ENCODE assay signal across 25 cellular contexts in the genomic region with DNA sequence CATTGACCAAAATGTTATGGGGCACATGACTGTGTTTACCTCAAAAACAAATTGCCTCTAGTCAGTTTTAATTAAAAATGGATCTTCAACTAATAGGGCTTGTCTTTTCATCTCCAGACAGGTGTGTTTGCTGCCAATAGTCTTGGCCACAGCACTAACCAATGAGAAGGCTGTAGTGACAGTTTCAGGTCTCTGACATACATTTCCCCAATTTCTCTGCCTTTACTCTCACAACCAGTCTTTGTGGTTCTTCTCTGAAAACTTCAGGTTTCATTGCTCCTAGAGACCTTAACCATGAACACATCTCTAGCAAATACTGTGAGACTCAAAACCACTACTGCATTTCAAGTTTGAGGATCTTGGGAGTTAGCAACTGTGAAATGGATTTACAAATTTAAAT. TPM values are rescaled to one million over a fixed set of nuclear protein-coding genes. Genes with fewer than 3 reads are reported as not detected.
DNase-seq lines count a peak whose midpoint lies in the region; ATAC-seq and TF ChIP-seq lines count a peak whose summit lies in the region.
"Had no signal": no experiment of that assay in that cellular context is flagged by ENCODE, and none has a peak within 500 bp of the region (broad histone marks: within the 10 kb centered on the region; RNA-seq: fewer than 3 reads in every experiment).

No MANE protein-coding gene starts in this region.

- H3K27me3 ChIP-seq in H7 (ENCODE audit: control insufficient read depth, insufficient read depth, low read length) (peaks cover 23% of the 10 kb centered on the region), BE2C (no peaks in the 10 kb centered on the region)
- H3K27me3 ChIP-seq in effector memory CD4-positive, alpha-beta T cell (replicated peaks; ENCODE audit: control insufficient read depth, insufficient read depth, low read length, poor library complexity, severe bottlenecking), result no peaks in the 10 kb centered on the region
- H3K27me3 ChIP-seq: MG63, SJSA1 had no signal

- H3K36me3 ChIP-seq in H7 (replicated peaks; ENCODE audit: control insufficient read depth, insufficient read depth, low read length) (no peaks in the 10 kb centered on the region), BE2C (no peaks in the 10 kb centered on the region)
- no peaks in the 10 kb centered on the region for H3K36me3 ChIP-seq in effector memory CD4-positive, alpha-beta T cell (ENCODE audit: control insufficient read depth, insufficient read depth, low read length)
- H3K36me3 ChIP-seq: heart right ventricle, MG63, SJSA1 had no signal

- DNase-seq in GM12865 (ENCODE audit: low read depth) (peak; percentile 64), H7 (no peak), NK-92 (lab: John Stamatoyannopoulos, UW; ENCODE audit: unreplicated experiment) (no peak), BE2C (no peak)
- DNase-seq in effector memory CD4-positive, alpha-beta T cell, result no peak
- DNase-seq: activated CD8-positive, alpha-beta memory T cell treated with anti-CD3 and anti-CD28 coated beads, Interleukin-2, amount 10 ng/mL, durations not matched to agents 7 days and 5 days; activated effector memory CD4-positive, alpha-beta T cell treated with Interleukin-2 at 50 U/mL for 16 hours; amniotic stem cell; central memory CD4-positive, alpha-beta T cell; DMS53; heart right ventricle; MG63; naive thymus-derived CD8-positive, alpha-beta T cell; NCI-H187 treated with DMSO at 0.1 percent for 48 hours; NCI-H524; OCI-M1; posterior cingulate gyrus had no signal

- no peaks in the 10 kb centered on the region for H3K9me3 ChIP-seq in effector memory CD4-positive, alpha-beta T cell (ENCODE audit: control insufficient read depth, low read length)
- no peaks in the 10 kb centered on the region; the same call in 1 of the 2 replicates for H3K9me3 ChIP-seq in BE2C
- H3K9me3 ChIP-seq: MG63, SJSA1 had no signal

- no peaks in the 10 kb centered on the region for H3K4me1 ChIP-seq in effector memory CD4-positive, alpha-beta T cell (ENCODE audit: control insufficient read depth, insufficient read depth, low read length, poor library complexity, severe bottlenecking)
- peaks cover 18% of the 10 kb centered on the region for H3K4me1 ChIP-seq in BE2C

- TF ChIP-seq CTCF in GM12865 (IDR thresholded peaks at IDR 0.05; ENCODE audit: insufficient read depth, low read depth, low read length, missing control alignments) (no peak), BE2C (IDR thresholded peaks at IDR 0.05; ENCODE audit: low read depth, low read length) (no peak)

- H3K27ac ChIP-seq in effector memory CD4-positive, alpha-beta T cell (ENCODE audit: insufficient read depth, low read length, poor library complexity, severe bottlenecking), result no peak overlapping the region
- H3K27ac ChIP-seq: heart right ventricle, SJSA1 had no signal

- H3K4me3 ChIP-seq in GM12865 (ENCODE audit: low read depth, low read length) (no peak overlapping the region), H7 (ENCODE audit: insufficient read depth, low read depth, low read length) (no peak overlapping the region), BE2C (ENCODE audit: low read depth, low read length) (no peak overlapping the region)
- no peak overlapping the region for H3K4me3 ChIP-seq in effector memory CD4-positive, alpha-beta T cell (ENCODE audit: insufficient read depth, low read depth, low read length, poor library complexity, severe bottlenecking)
- H3K4me3 ChIP-seq: heart right ventricle, MG63, SJSA1, smooth muscle cell had no signal

- ATAC-seq in GM19324 (IDR thresholded peaks at IDR 0.05; ENCODE audit: low FRiP score, unreplicated experiment) (peak; percentile 40), GM21825 (IDR thresholded peaks at IDR 0.05; ENCODE audit: unreplicated experiment) (peak; percentile 81), HG03342 (IDR thresholded peaks at IDR 0.05; ENCODE audit: unreplicated experiment) (peak; percentile 56)
- ATAC-seq: activated CD4-positive, CD25-positive, alpha-beta regulatory T cell treated with anti-CD3 and anti-CD28 coated beads, Interleukin-2, amount 50 U/mL, for 24 hours; activated CD8-positive, alpha-beta memory T cell treated with anti-CD3 and anti-CD28 coated beads, Interleukin-2, amount 10 ng/mL, durations not matched to agents 7 days and 5 days; heart right ventricle; HepG2; naive thymus-derived CD8-positive, alpha-beta T cell; stimulated activated effector memory CD8-positive, alpha-beta T cell treated with anti-CD3 and anti-CD28 coated beads, Interleukin-12 subunit alpha, Interleukin-12 subunit beta, amount 100 ng/mL, for 72 hours had no signal

RNA-seq across cellular contexts. Expression of a gene that starts 3.5 kb away (rescaled TPM):
- total RNA-seq in H7 (2014; rRNA removed; shearing (Covaris generic)), result 1.1 and 1.4 TPM in 2 replicates
- 0.42 TPM for polyA plus RNA-seq in BE2C (2012; ENCODE audit: insufficient read depth, insufficient read length, low read depth)
- total RNA-seq: activated CD8-positive, alpha-beta memory T cell treated with anti-CD3 and anti-CD28 coated beads, Interleukin-2, amount 10 ng/mL, durations not matched to agents 7 days and 5 days; HepG2; naive thymus-derived CD8-positive, alpha-beta T cell had no signal
- polyA plus RNA-seq: HepG2; naive thymus-derived CD8-positive, alpha-beta T cell had no signal
